In genomic region chr4:173436866-173437265, GRCh38 we compare ENCODE assay signal across 3 cellular contexts.
TF ChIP-seq lines count a peak whose summit lies in the region.

No MANE protein-coding gene starts in this region.

TF ChIP-seq in SK-N-SH, 30 proteins besides CTCF, POLR2A, EP300 and RAD21 (continues in another document):
- TF ChIP-seq REST (IDR thresholded peaks at IDR 0.05; ENCODE audit: low read depth, low read length) (no peak), NFIC (IDR thresholded peaks at IDR 0.05; ENCODE audit: borderline replicate concordance) (no peak), RXRA (IDR thresholded peaks at IDR 0.05; ENCODE audit: borderline replicate concordance, low read depth) (no peak), SIN3A (IDR thresholded peaks at IDR 0.05; ENCODE audit: borderline replicate concordance, low read depth, low read length) (no peak), FOSL2 (IDR thresholded peaks at IDR 0.05; ENCODE audit: borderline replicate concordance, low read depth) (no peak), YY1 (IDR thresholded peaks at IDR 0.05; ENCODE audit: low read depth) (no peak), CHD2 (IDR thresholded peaks at IDR 0.05; ENCODE audit: low read length, partially characterized antibody) (no peak), TAF1 (IDR thresholded peaks at IDR 0.05; ENCODE audit: borderline replicate concordance, low read depth, low read length) (no peak), MEF2A (IDR thresholded peaks at IDR 0.05; ENCODE audit: borderline replicate concordance, low read depth) (no peak), PBX3 (IDR thresholded peaks at IDR 0.05) (no peak), GATA2 (CRISPR knock-in tag; IDR thresholded peaks at IDR 0.05) (no peak), MAX (IDR thresholded peaks at IDR 0.05; ENCODE audit: low read depth) (no peak), IRF3 (IDR thresholded peaks at IDR 0.05; ENCODE audit: low read depth, low read length) (no peak), RCOR1 (IDR thresholded peaks at IDR 0.05; ENCODE audit: low read length) (no peak), MXI1 (IDR thresholded peaks at IDR 0.05; ENCODE audit: low read depth, low read length) (no peak)

TF ChIP-seq in SK-N-SH treated with all-trans-retinoic acid at 6 μM for 48 hours, 23 proteins besides CTCF, POLR2A, EP300 and RAD21:
- TF ChIP-seq TSHZ2 (CRISPR knock-in tag; IDR thresholded peaks at IDR 0.05) (no peak), ZC3H10 (CRISPR knock-in tag; IDR thresholded peaks at IDR 0.05) (no peak), SNAI2 (CRISPR knock-in tag; IDR thresholded peaks at IDR 0.05) (no peak), RARB (CRISPR knock-in tag; IDR thresholded peaks at IDR 0.05) (no peak), PATZ1 (CRISPR knock-in tag; IDR thresholded peaks at IDR 0.05; ENCODE audit: borderline replicate concordance) (no peak), PPARA (CRISPR knock-in tag; IDR thresholded peaks at IDR 0.05; ENCODE audit: borderline replicate concordance) (no peak), TCF4 (CRISPR knock-in tag; IDR thresholded peaks at IDR 0.05; ENCODE audit: borderline replicate concordance) (no peak), CREB5 (CRISPR knock-in tag; IDR thresholded peaks at IDR 0.05; ENCODE audit: low read depth) (no peak), OSR1 (CRISPR knock-in tag; IDR thresholded peaks at IDR 0.05) (no peak), TOX (CRISPR knock-in tag; IDR thresholded peaks at IDR 0.05; ENCODE audit: borderline replicate concordance) (no peak), ZNF565 (CRISPR knock-in tag; conservative IDR thresholded peaks at IDR 0.05; ENCODE audit: low read depth) (no peak)

TF ChIP-seq in K562, 482 proteins besides CTCF, POLR2A, EP300 and RAD21:
- TF ChIP-seq U2AF2 (optimal IDR thresholded peaks at IDR 0.05; ENCODE audit: low read depth, low read length) (no peak), GTF2E2 (tag; IDR thresholded peaks at IDR 0.05) (no peak), ZNF511 (CRISPR knock-in tag; IDR thresholded peaks at IDR 0.05) (no peak), ELK3 (CRISPR knock-in tag; IDR thresholded peaks at IDR 0.05) (no peak), ZNF431 (CRISPR knock-in tag; IDR thresholded peaks at IDR 0.05) (no peak), BRCA1 (IDR thresholded peaks at IDR 0.05) (no peak), BRCA1 (CRISPR knock-in tag; IDR thresholded peaks at IDR 0.05) (no peak)
